ENCODE assay signal across 1 cellular context in genomic region chr17:79980246-79981043, GRCh38.
TF ChIP-seq lines count a peak whose summit lies in the region.

No MANE protein-coding gene starts in this region.

TF ChIP-seq in HEK293, 187 proteins besides CTCF, POLR2A, EP300 and RAD21 (continued from another document):
- TF ChIP-seq ZNF654 (tag by site-specific recombination; IDR thresholded peaks at IDR 0.05; ENCODE audit: low read depth) (no peak), ZNF488 (tag by site-specific recombination; IDR thresholded peaks at IDR 0.05) (no peak), ZNF335 (tag by site-specific recombination; conservative IDR thresholded peaks at IDR 0.05) (no peak), ZNF791 (tag by site-specific recombination; IDR thresholded peaks at IDR 0.05) (no peak), ZNF121 (tag by site-specific recombination; IDR thresholded peaks at IDR 0.05) (no peak), BCL11A (tag by site-specific recombination; IDR thresholded peaks at IDR 0.05; ENCODE audit: low read depth) (no peak), TCF7L2 (IDR thresholded peaks at IDR 0.05; ENCODE audit: borderline replicate concordance, low read depth, low read length) (no peak), ZNF623 (tag by site-specific recombination; IDR thresholded peaks at IDR 0.05) (no peak), ZNF266 (tag by site-specific recombination; IDR thresholded peaks at IDR 0.05; ENCODE audit: low read depth) (no peak), KLF17 (tag by site-specific recombination; IDR thresholded peaks at IDR 0.05) (no peak), ZNF311 (tag by site-specific recombination; IDR thresholded peaks at IDR 0.05; ENCODE audit: borderline replicate concordance) (no peak), KLF8 (tag by site-specific recombination; IDR thresholded peaks at IDR 0.05) (no peak)
- TF ChIP-seq, protein P1, sequence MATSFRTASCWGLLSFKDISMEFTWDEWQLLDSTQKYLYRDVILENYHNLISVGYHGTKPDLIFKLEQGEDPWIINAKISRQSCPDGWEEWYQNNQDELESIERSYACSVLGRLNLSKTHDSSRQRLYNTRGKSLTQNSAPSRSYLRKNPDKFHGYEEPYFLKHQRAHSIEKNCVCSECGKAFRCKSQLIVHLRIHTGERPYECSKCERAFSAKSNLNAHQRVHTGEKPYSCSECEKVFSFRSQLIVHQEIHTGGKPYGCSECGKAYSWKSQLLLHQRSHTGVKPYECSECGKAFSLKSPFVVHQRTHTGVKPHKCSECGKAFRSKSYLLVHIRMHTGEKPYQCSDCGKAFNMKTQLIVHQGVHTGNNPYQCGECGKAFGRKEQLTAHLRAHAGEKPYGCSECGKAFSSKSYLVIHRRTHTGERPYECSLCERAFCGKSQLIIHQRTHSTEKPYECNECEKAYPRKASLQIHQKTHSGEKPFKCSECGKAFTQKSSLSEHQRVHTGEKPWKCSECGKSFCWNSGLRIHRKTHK (tag by site-specific recombination; IDR thresholded peaks at IDR 0.05) = no peak
